Comparison of ENCODE assay signal across 9 cellular contexts in the genomic region with DNA sequence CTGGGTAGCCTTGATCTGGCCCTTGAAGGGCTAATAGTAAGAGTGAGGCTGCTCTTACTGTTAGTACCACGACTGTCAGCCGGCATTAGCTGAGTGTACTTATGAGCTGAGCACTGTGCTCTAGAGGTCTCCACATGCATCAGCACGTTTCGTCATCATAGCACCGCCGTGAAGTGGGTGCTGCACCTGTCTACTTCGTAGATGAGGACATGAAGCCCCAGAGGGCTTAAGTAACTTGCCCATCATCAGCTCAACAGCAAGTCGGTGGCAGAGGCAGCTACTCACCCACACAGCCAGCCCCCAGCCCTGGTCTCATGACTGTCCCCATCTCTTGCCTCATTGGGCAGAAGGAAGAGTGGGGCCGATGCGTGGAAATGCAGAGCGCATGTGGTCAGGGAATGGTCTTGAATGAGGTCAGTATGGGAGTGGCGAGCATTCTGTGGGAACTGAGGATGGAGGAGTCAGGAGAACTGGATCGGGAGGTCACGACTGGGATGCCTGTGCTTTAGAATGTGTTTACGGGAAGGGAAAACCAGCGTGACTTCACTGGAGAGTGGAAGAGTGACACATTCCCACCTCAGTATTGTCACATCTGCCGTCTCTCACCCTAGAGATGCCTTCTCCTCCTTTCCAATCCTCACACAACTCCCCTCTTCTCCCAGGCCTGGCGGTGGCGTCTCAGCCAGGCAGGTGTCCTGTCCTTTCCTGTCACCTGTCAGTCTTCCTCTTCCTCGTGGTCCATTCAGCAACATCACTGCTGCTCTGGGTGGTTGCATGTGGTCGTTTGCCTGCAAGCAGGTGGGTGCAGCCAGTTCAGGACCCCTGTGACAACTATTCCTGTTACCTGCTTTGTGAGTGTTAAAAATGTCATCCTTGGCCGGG. TPM values are rescaled to one million over a fixed set of nuclear protein-coding genes. Genes with fewer than 3 reads are reported as not detected.
DNase-seq lines count a peak whose midpoint lies in the region; ATAC-seq, FAIRE-seq and TF ChIP-seq lines count a peak whose summit lies in the region.
"Had no signal": no experiment of that assay in that cellular context is flagged by ENCODE, and none has a peak within 500 bp of the region (broad histone marks: within the 10 kb centered on the region; RNA-seq: fewer than 3 reads in every experiment).

No MANE protein-coding gene starts in this region.

- H3K27me3 Mint-ChIP-seq in activated CD4-positive, alpha-beta T cell treated with anti-CD3 and anti-CD28 coated beads, Interleukin-2, amount 10 ng/mL, durations not matched to agents 24 days and 14 days = no peaks in the 10 kb centered on the region
- no peaks in the 10 kb centered on the region for H3K27me3 Mint-ChIP-seq in stimulated activated naive CD8-positive, alpha-beta T cell treated with anti-CD3 and anti-CD28 coated beads, Interleukin-15, amount 100 ng/mL, for 72 hours

- no peaks in the 10 kb centered on the region for H3K27me3 ChIP-seq in fibroblast of lung (ENCODE audit: control insufficient read depth, insufficient read depth, low read length)
- H3K27me3 ChIP-seq: adrenal gland had no signal

- H3K4me1 Mint-ChIP-seq in activated CD4-positive, alpha-beta T cell treated with anti-CD3 and anti-CD28 coated beads, Interleukin-2, amount 10 ng/mL, durations not matched to agents 24 days and 14 days = peaks cover 70% of the 10 kb centered on the region
- peaks cover 80% of the 10 kb centered on the region for H3K4me1 Mint-ChIP-seq in stimulated activated naive CD8-positive, alpha-beta T cell treated with anti-CD3 and anti-CD28 coated beads, Interleukin-15, amount 100 ng/mL, for 72 hours

- no peak overlapping the region for H3K9ac ChIP-seq in fibroblast of lung (ENCODE audit: insufficient read depth, low read length)

- H3K4me3 ChIP-seq in fibroblast of lung (replicated peaks in 1 of 4; ENCODE audit: control extremely low read depth in 1 of 4, insufficient read depth in 1 of 4, low read depth in 3 of 4, low read length in 4 of 4) = no peak overlapping the region
- H3K4me3 ChIP-seq: adrenal gland had no signal

- H3K9me3 Mint-ChIP-seq in activated CD4-positive, alpha-beta T cell treated with anti-CD3 and anti-CD28 coated beads, Interleukin-2, amount 10 ng/mL, durations not matched to agents 24 days and 14 days = no peaks in the 10 kb centered on the region
- H3K9me3 Mint-ChIP-seq in stimulated activated naive CD8-positive, alpha-beta T cell treated with anti-CD3 and anti-CD28 coated beads, Interleukin-15, amount 100 ng/mL, for 72 hours = no peaks in the 10 kb centered on the region

- no peak for TF ChIP-seq CTCF in fibroblast of lung (conservative IDR thresholded peaks at IDR 0.05 in 1 of 2, IDR thresholded peaks at IDR 0.05 in 1 of 2; ENCODE audit: low read depth in 1 of 2, low read length in 2 of 2)

- no peaks in the 10 kb centered on the region for H3K36me3 ChIP-seq in fibroblast of lung (ENCODE audit: control insufficient read depth, insufficient read depth, low read length)
- H3K36me3 ChIP-seq: adrenal gland had no signal

- peak overlapping the region; percentile 26 for H3K4me2 ChIP-seq in fibroblast of lung (ENCODE audit: extremely low read depth, insufficient read depth, low read length)

- peak; percentile 60 for DNase-seq in activated CD4-positive, alpha-beta T cell treated with anti-CD3 and anti-CD28 coated beads, Interleukin-2, amount 10 ng/mL, durations not matched to agents 24 days and 14 days
- DNase-seq in activated CD4-positive, alpha-beta T cell treated with anti-CD3 and anti-CD28 coated beads for 4 hours = no peak
- DNase-seq in RCC 7860 (ENCODE audit: low spot score) = peak; percentile 91
- no peak for DNase-seq in fibroblast of lung (ENCODE audit: low read depth in 2 of 2)
- DNase-seq in stimulated activated naive CD8-positive, alpha-beta T cell treated with anti-CD3 and anti-CD28 coated beads, Interleukin-15, amount 100 ng/mL, for 72 hours = peak in 1 of 2 donors; percentile 8
- no peak for DNase-seq in stimulated activated CD4-positive, alpha-beta T cell treated with anti-CD3 and anti-CD28 coated beads, Interleukin-4, amount 100 ng/mL, for 1 hour
- DNase-seq in AG20443 (ENCODE audit: low spot score) = no peak
- DNase-seq in anterior cingulate cortex (lab: John Stamatoyannopoulos, UW) = no peak

- peaks cover 81% of the 10 kb centered on the region for H3K36me3 Mint-ChIP-seq in activated CD4-positive, alpha-beta T cell treated with anti-CD3 and anti-CD28 coated beads, Interleukin-2, amount 10 ng/mL, durations not matched to agents 24 days and 14 days (ENCODE audit: low read depth)

- FAIRE-seq in RCC 7860 (lab: Jason Lieb, UNC) = peak; percentile 85

- no peaks in the 10 kb centered on the region for H3K79me2 ChIP-seq in fibroblast of lung (ENCODE audit: control insufficient read depth, insufficient read depth, low read length)

- H3K9me3 ChIP-seq in fibroblast of lung (ENCODE audit: control insufficient read depth, insufficient read depth, low read depth, low read length) = no peaks in the 10 kb centered on the region
- H3K9me3 ChIP-seq: adrenal gland had no signal

- H3K4me3 Mint-ChIP-seq in activated CD4-positive, alpha-beta T cell treated with anti-CD3 and anti-CD28 coated beads, Interleukin-2, amount 10 ng/mL, durations not matched to agents 24 days and 14 days = peak overlapping the region; percentile 91
- peak overlapping the region; percentile 88 to 90 for H3K4me3 Mint-ChIP-seq in stimulated activated naive CD8-positive, alpha-beta T cell treated with anti-CD3 and anti-CD28 coated beads, Interleukin-15, amount 100 ng/mL, for 72 hours

- H3K4me1 ChIP-seq in fibroblast of lung (ENCODE audit: control insufficient read depth, extremely low read depth, insufficient read depth, low read length) = peaks cover 20% of the 10 kb centered on the region

- H2AFZ ChIP-seq in fibroblast of lung (ENCODE audit: low read length) = no peak overlapping the region

- no peak for ATAC-seq in stimulated activated naive CD8-positive, alpha-beta T cell treated with anti-CD3 and anti-CD28 coated beads, Interleukin-15, amount 100 ng/mL, for 72 hours

- H3K27ac Mint-ChIP-seq in activated CD4-positive, alpha-beta T cell treated with anti-CD3 and anti-CD28 coated beads, Interleukin-2, amount 10 ng/mL, durations not matched to agents 24 days and 14 days = peak overlapping the region; percentile 98
- peak overlapping the region in 1 of 2 donors; percentile 60 for H3K27ac Mint-ChIP-seq in stimulated activated naive CD8-positive, alpha-beta T cell treated with anti-CD3 and anti-CD28 coated beads, Interleukin-15, amount 100 ng/mL, for 72 hours

- intact Hi-C loops in activated CD4-positive, alpha-beta T cell treated with anti-CD3 and anti-CD28 coated beads, Interleukin-2, amount 10 ng/mL, durations not matched to agents 24 days and 14 days (cut with micrococcal nuclease) = no loop called here

- H3K27ac ChIP-seq in fibroblast of lung (ENCODE audit: insufficient read depth, low read length) = peak overlapping the region; percentile 92

- H4K20me1 ChIP-seq in fibroblast of lung (ENCODE audit: control insufficient read depth, extremely low read depth, insufficient read depth, low read length) = no peaks in the 10 kb centered on the region

RNA-seq across cellular contexts. Expression of a gene that starts 6.0 kb away (rescaled TPM):
- 102 and 106 TPM in 2 replicates for total RNA-seq in activated CD4-positive, alpha-beta T cell treated with anti-CD3 and anti-CD28 coated beads, Interleukin-2, amount 10 ng/mL, durations not matched to agents 24 days and 14 days
- total RNA-seq in fibroblast of lung = 2.8 and 4.6 TPM in 2 replicates
- 0.76 and 1.4 TPM in 2 replicates for polyA plus RNA-seq in fibroblast of lung
- 0.87 and 1.7 TPM in 2 replicates for polyA plus RNA-seq in fibroblast of lung (2012)
- 0.63 and 1.2 TPM in 2 replicates for polyA minus RNA-seq in fibroblast of lung (ENCODE audit: low replicate concordance)

RNA-seq across cellular contexts. Expression of a gene that starts 11.3 kb away (rescaled TPM):
- total RNA-seq in activated CD4-positive, alpha-beta T cell treated with anti-CD3 and anti-CD28 coated beads, Interleukin-2, amount 10 ng/mL, durations not matched to agents 24 days and 14 days = 103 and 110 TPM in 2 replicates
- total RNA-seq in fibroblast of lung = 85.3 and 92.3 TPM in 2 replicates
- 280 and 296 TPM in 2 replicates for polyA plus RNA-seq in fibroblast of lung
- polyA plus RNA-seq in fibroblast of lung (2012) = 275 and 298 TPM in 2 replicates
- polyA minus RNA-seq in fibroblast of lung (ENCODE audit: low replicate concordance) = 119 and 168 TPM in 2 replicates

Comparison
In these comparisons a context has a peak if more than half of its experiments do, and no peak if none do; other contexts are left out.
1. DNase-seq: peak in activated CD4-positive, alpha-beta T cell treated with anti-CD3 and anti-CD28 coated beads, Interleukin-2, amount 10 ng/mL, durations not matched to agents 24 days and 14 days (single experiment) and RCC 7860 (single experiment); none in activated CD4-positive, alpha-beta T cell treated with anti-CD3 and anti-CD28 coated beads for 4 hours (0 of 2), fibroblast of lung (0 of 2), stimulated activated CD4-positive, alpha-beta T cell treated with anti-CD3 and anti-CD28 coated beads, Interleukin-4, amount 100 ng/mL, for 1 hour (single experiment), AG20443 (single experiment) and anterior cingulate cortex (0 of 58).
2. RNA of a gene that starts 6.0 kb away (total RNA-seq): 102 to 106 TPM in activated CD4-positive, alpha-beta T cell treated with anti-CD3 and anti-CD28 coated beads, Interleukin-2, amount 10 ng/mL, durations not matched to agents 24 days and 14 days; 2.8 to 4.6 TPM in fibroblast of lung; every median in the first group is over 10 times any median in the second.